Comparison of ENCODE assay signal across 5 cellular contexts in the genomic region with DNA sequence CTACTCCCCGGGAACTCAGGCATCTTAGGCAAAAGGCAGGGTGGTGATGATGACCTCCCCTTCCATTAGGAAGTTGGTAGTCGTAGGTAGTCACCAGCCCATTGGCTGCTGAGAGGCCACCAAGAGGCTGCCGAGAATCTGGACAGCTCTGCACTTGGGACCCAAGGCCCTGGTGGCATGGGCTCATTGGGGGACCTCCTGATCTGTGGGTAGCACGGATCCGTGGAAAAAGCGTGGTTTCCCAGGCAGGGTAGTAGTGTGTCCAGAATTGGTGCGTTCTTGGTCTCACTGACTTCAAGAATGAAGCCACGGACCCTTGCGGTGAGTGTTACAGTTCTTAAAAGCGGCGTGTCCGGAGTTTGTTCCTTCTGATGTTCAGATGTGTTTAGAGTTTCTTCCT.
"Had no signal": no experiment of that assay in that cellular context is flagged by ENCODE, and none has a peak within 500 bp of the region (broad histone marks: within the 10 kb centered on the region; RNA-seq: fewer than 3 reads in every experiment).

No MANE protein-coding gene starts in this region.

- H3K27ac Mint-ChIP-seq: GM23338, H9 had no signal

- H3K4me2 ChIP-seq: GM23338 had no signal

- H3K4me3 Mint-ChIP-seq: GM23338, H9 had no signal

- H2AFZ ChIP-seq: GM23338 had no signal

- H3K4me3 ChIP-seq: GM23338, K562 had no signal

- DNase-seq: H9, HCEC 1CT, IMR-90 had no signal

- ATAC-seq: GM23338, K562 had no signal
